In the genomic region with DNA sequence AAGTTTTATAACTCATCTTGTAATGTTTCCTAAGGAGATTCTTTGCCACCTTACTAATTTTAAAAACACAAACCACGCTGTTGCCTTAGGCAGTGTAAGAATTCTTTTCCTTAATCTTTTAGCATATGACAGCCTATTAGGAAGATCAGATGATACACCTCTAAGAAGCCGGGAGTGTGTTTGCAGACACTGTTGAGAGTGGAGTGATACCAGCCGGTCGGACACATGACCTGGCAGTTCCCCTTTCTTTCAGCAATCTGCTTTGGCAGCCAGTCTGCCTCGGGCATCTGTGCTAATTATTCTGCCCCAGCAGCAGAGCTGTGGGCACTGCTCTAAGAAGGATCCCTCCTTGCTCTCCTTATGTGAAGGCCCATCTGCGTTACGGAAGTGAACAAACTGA, we compare ENCODE assay signal across 12 cellular contexts. TPM values are rescaled to one million over a fixed set of nuclear protein-coding genes. Genes with fewer than 3 reads are reported as not detected.
DNase-seq lines count a peak whose midpoint lies in the region; ATAC-seq, FAIRE-seq and TF ChIP-seq lines count a peak whose summit lies in the region.
"Had no signal": no experiment of that assay in that cellular context is flagged by ENCODE, and none has a peak within 500 bp of the region (broad histone marks: within the 10 kb centered on the region; RNA-seq: fewer than 3 reads in every experiment).

No MANE protein-coding gene starts in this region.

- no peak for FAIRE-seq in frontal cortex (lab: Jason Lieb, UNC)

- TF ChIP-seq POLR2A in esophagus muscularis mucosa (IDR thresholded peaks at IDR 0.05; ENCODE audit: low read depth): no peak

- peaks cover 0 to 9% (median 0%) of the 10 kb centered on the region in 5 donors for H3K27me3 Mint-ChIP-seq in naive thymus-derived CD8-positive, alpha-beta T cell

- H3K27ac ChIP-seq in esophagus muscularis mucosa (replicated peaks in 1 of 4): peak overlapping the region in 3 of 4 donors; percentile 2 to 40 (median 11)
- H3K27ac ChIP-seq: vagina had no signal

- TF ChIP-seq EP300 in esophagus muscularis mucosa (IDR thresholded peaks at IDR 0.05): no peak

- no peak for ATAC-seq in GM21737 (IDR thresholded peaks at IDR 0.05; ENCODE audit: unreplicated experiment)
- no peak for ATAC-seq in naive thymus-derived CD8-positive, alpha-beta T cell

- TF ChIP-seq CTCF in esophagus muscularis mucosa (IDR thresholded peaks at IDR 0.05): no peak

- H3K36me3 ChIP-seq in esophagus muscularis mucosa: no peaks in the 10 kb centered on the region
- H3K36me3 ChIP-seq: vagina had no signal

- no peaks in the 10 kb centered on the region for H3K27me3 ChIP-seq in esophagus muscularis mucosa
- H3K27me3 ChIP-seq: vagina had no signal

- 66% methylated on average over 7 of the region's 7 CpGs for WGBS in esophagus muscularis mucosa

- POLR2A ChIA-PET in naive thymus-derived CD8-positive, alpha-beta T cell (lab: Charles Lee): no interaction called here

- no peak overlapping the region for H3K4me3 ChIP-seq in esophagus muscularis mucosa
- H3K4me3 ChIP-seq: vagina had no signal

- H3K27ac Mint-ChIP-seq in naive thymus-derived CD8-positive, alpha-beta T cell: no peak overlapping the region
- H3K27ac Mint-ChIP-seq: mesothelial cell of epicardium had no signal

- peaks cover 0 to 18% (median 6%) of the 10 kb centered on the region in 4 donors for H3K4me1 ChIP-seq in esophagus muscularis mucosa
- H3K4me1 ChIP-seq: vagina had no signal

- intact Hi-C loops in esophagus muscularis mucosa (cut with DNase I) (no loop called here), posterior cingulate gyrus (cut with DNase I) (no loop called here)

- H3K4me1 Mint-ChIP-seq in naive thymus-derived CD8-positive, alpha-beta T cell: peaks cover 0 to 2% (median 0%) of the 10 kb centered on the region in 4 donors

- H3K36me3 Mint-ChIP-seq in naive thymus-derived CD8-positive, alpha-beta T cell: no peaks in the 10 kb centered on the region
- H3K36me3 Mint-ChIP-seq: mesothelial cell of epicardium had no signal

- H3K9me3 ChIP-seq in esophagus muscularis mucosa: no peaks in the 10 kb centered on the region
- H3K9me3 ChIP-seq: vagina had no signal

- DNase-seq in Kasumi-1 (lab: John Stamatoyannopoulos, UW) (peak; percentile 18 to 20), NCI-H82 treated with DMSO at 0.1 percent for 48 hours (lab: John Stamatoyannopoulos, UW; ENCODE audit: unreplicated experiment) (peak; percentile 32), esophagus muscularis mucosa (ENCODE audit: extremely low spot score) (no peak), posterior cingulate gyrus (peak in 8 of 10 donors; percentile 9 to 82 (median 18)), frontal cortex (ENCODE audit: low spot score in 2 of 2) (no peak), activated T-cell treated with anti-CD3 and anti-CD28 coated beads for 4 hours (no peak)
- DNase-seq in naive thymus-derived CD8-positive, alpha-beta T cell: no peak
- DNase-seq: activated effector memory CD4-positive, alpha-beta T cell treated with anti-CD3 and anti-CD28 coated beads, Interleukin-2, amount 50 U/mL, for 16 hours; stimulated activated CD4-positive, alpha-beta T cell treated with anti-CD3 and anti-CD28 coated beads, Interleukin-4, amount 100 ng/mL, for 4 hours had no signal

- peaks cover 0 to under 1% (median 0%) of the 10 kb centered on the region in 9 donors for H3K9me3 Mint-ChIP-seq in naive thymus-derived CD8-positive, alpha-beta T cell
- H3K9me3 Mint-ChIP-seq: mesothelial cell of epicardium had no signal

- H3K4me3 Mint-ChIP-seq in naive thymus-derived CD8-positive, alpha-beta T cell: no peak overlapping the region
- H3K4me3 Mint-ChIP-seq: mesothelial cell of epicardium had no signal

RNA-seq across cellular contexts. Expression of gene PLCB4, which starts 50.9 kb away (rescaled TPM):
- total RNA-seq in esophagus muscularis mucosa: 10 to 100 TPM; 30.7 to 61.8 (median 47.6) TPM
- 11.8 TPM for total RNA-seq in frontal cortex
- not detected for total RNA-seq in naive thymus-derived CD8-positive, alpha-beta T cell
- polyA plus RNA-seq in naive thymus-derived CD8-positive, alpha-beta T cell: under 1 TPM in 1 of 3 donors, not detected in 2; 0.16 TPM

Comparison
In these comparisons a context has a peak if more than half of its experiments do, and no peak if none do; other contexts are left out.
1. DNase-seq: peak in Kasumi-1 (2 of 2), NCI-H82 treated with DMSO at 0.1 percent for 48 hours (single experiment) and posterior cingulate gyrus (8 of 10); none in esophagus muscularis mucosa (single experiment), frontal cortex (0 of 2), activated T-cell treated with anti-CD3 and anti-CD28 coated beads for 4 hours (single experiment) and naive thymus-derived CD8-positive, alpha-beta T cell (0 of 10).
2. RNA of gene PLCB4, which starts 50.9 kb away (total RNA-seq): 30.7 to 61.8 TPM in esophagus muscularis mucosa and 11.8 TPM in frontal cortex (single experiment); not detected in naive thymus-derived CD8-positive, alpha-beta T cell; every median in the first group is over 10 times any median in the second.